21 cellular contexts compared by ENCODE assay signal in genomic region chr4:114208747-114209146, GRCh38.
DNase-seq lines count a peak whose midpoint lies in the region; ATAC-seq and TF ChIP-seq lines count a peak whose summit lies in the region.
"Had no signal": no experiment of that assay in that cellular context is flagged by ENCODE, and none has a peak within 500 bp of the region (broad histone marks: within the 10 kb centered on the region; RNA-seq: fewer than 3 reads in every experiment).

No MANE protein-coding gene starts in this region.

- peak; percentile 64 for TF ChIP-seq CTCF in HFFc6 (IDR thresholded peaks at IDR 0.05)
- peak in 2 of 3 experiments; percentile 12 to 49 for TF ChIP-seq CTCF in ascending aorta (IDR thresholded peaks at IDR 0.05)
- no peak for TF ChIP-seq CTCF in fibroblast of the aortic adventitia (IDR thresholded peaks at IDR 0.05; ENCODE audit: insufficient read depth, low read length)

- intact Hi-C loops in ascending aorta (cut with DNase I): loop anchor here (2.0 kb wide), 1 partner anchor 170 kb away; no protein-coding TSS in a partner anchor

- H3K4me1 ChIP-seq in ascending aorta: no peaks in the 10 kb centered on the region
- H3K4me1 ChIP-seq: A549, Caco-2 had no signal

- ATAC-seq in HG03025 (IDR thresholded peaks at IDR 0.05; ENCODE audit: low FRiP score, unreplicated experiment) (no peak), HG03342 (IDR thresholded peaks at IDR 0.05; ENCODE audit: unreplicated experiment) (no peak), GM21717 (IDR thresholded peaks at IDR 0.05; ENCODE audit: unreplicated experiment) (no peak)
- ATAC-seq: A549, GM23338, right cardiac atrium had no signal

- peak; percentile 14 for DNase-seq in AG08395 (ENCODE audit: low spot score)
- DNase-seq in HFFc6: peak; percentile 58
- no peak for DNase-seq in ascending aorta (ENCODE audit: low spot score in 2 of 2)
- peak; percentile 16 for DNase-seq in fibroblast of the aortic adventitia (ENCODE audit: low read depth)
- DNase-seq in activated CD4-positive, CD25-positive, alpha-beta regulatory T cell (lab: John Stamatoyannopoulos, UW): no peak
- DNase-seq: activated CD4-positive, alpha-beta memory T cell treated with anti-CD3 and anti-CD28 coated beads for 36 hours; amygdala; Caco-2; KG1; NCI-H1417; NCI-H226; nephron progenitor cell; right cardiac atrium; stimulated activated CD4-positive, alpha-beta T cell treated with anti-CD3 and anti-CD28 coated beads, Interleukin-4, amount 100 ng/mL, for 1 hour had no signal

- H3K4me3 ChIP-seq in ascending aorta (no peak overlapping the region), fibroblast of the aortic adventitia (ENCODE audit: low read depth, low read length) (no peak overlapping the region)
- H3K4me3 ChIP-seq: A549, GM23338, lung, SJSA1 had no signal

- H3K27me3 Mint-ChIP-seq in HFFc6 (ENCODE audit: insufficient read depth): no peaks in the 10 kb centered on the region

- H3K9me3 ChIP-seq in ascending aorta: no peaks in the 10 kb centered on the region
- H3K9me3 ChIP-seq: A549, Caco-2, SJSA1 had no signal

- no peaks in the 10 kb centered on the region for H3K27me3 ChIP-seq in ascending aorta
- H3K27me3 ChIP-seq: SJSA1 had no signal

- H3K4me3 Mint-ChIP-seq in HFFc6: no peak overlapping the region
- H3K4me3 Mint-ChIP-seq: activated CD4-positive, alpha-beta memory T cell treated with anti-CD3 and anti-CD28 coated beads for 36 hours; GM23338; nephron progenitor cell had no signal

- no peaks in the 10 kb centered on the region for H3K36me3 ChIP-seq in ascending aorta
- H3K36me3 ChIP-seq: SJSA1 had no signal

- no peaks in the 10 kb centered on the region for H3K36me3 Mint-ChIP-seq in HFFc6 (ENCODE audit: low read depth)
- H3K36me3 Mint-ChIP-seq: activated CD4-positive, alpha-beta memory T cell treated with anti-CD3 and anti-CD28 coated beads for 36 hours had no signal

- H3K4me1 Mint-ChIP-seq in HFFc6 (ENCODE audit: low read depth): peaks cover 20% of the 10 kb centered on the region
- H3K4me1 Mint-ChIP-seq: nephron progenitor cell had no signal

- H3K9me3 Mint-ChIP-seq in HFFc6: no peaks in the 10 kb centered on the region
- H3K9me3 Mint-ChIP-seq: activated CD4-positive, alpha-beta memory T cell treated with anti-CD3 and anti-CD28 coated beads for 36 hours; GM23338 had no signal

- H3K27ac Mint-ChIP-seq in HFFc6: no peak overlapping the region
- H3K27ac Mint-ChIP-seq: activated CD4-positive, alpha-beta memory T cell treated with anti-CD3 and anti-CD28 coated beads for 36 hours; GM23338; nephron progenitor cell had no signal

- no peak overlapping the region for H3K27ac ChIP-seq in ascending aorta
- H3K27ac ChIP-seq: A549, SJSA1 had no signal

Comparison
In these comparisons a context has a peak if more than half of its experiments do, and no peak if none do; other contexts are left out.
1. DNase-seq: peak in AG08395 (single experiment), HFFc6 (single experiment) and fibroblast of the aortic adventitia (single experiment); none in ascending aorta (0 of 2) and activated CD4-positive, CD25-positive, alpha-beta regulatory T cell (0 of 4).